Comparison of ENCODE assay signal across 16 cellular contexts in genomic region chr18:11987527-11987926, GRCh38. TPM values are rescaled to one million over a fixed set of nuclear protein-coding genes. Genes with fewer than 3 reads are reported as not detected.
DNase-seq lines count a peak whose midpoint lies in the region; ATAC-seq and TF ChIP-seq lines count a peak whose summit lies in the region.
"Had no signal": no experiment of that assay in that cellular context is flagged by ENCODE, and none has a peak within 500 bp of the region (broad histone marks: within the 10 kb centered on the region; RNA-seq: fewer than 3 reads in every experiment).

No MANE protein-coding gene starts in this region.

- DNase-seq in AG20443 (ENCODE audit: low spot score) (peak; percentile 30), MV-4-11 (lab: John Stamatoyannopoulos, UW) (peak; percentile 66), lung (ENCODE audit: low spot score) (no peak), RPMI8226 (no peak), RKO (ENCODE audit: low spot score) (no peak), NCI-H146 (lab: John Stamatoyannopoulos, UW) (no peak)
- DNase-seq: activated CD4-positive, alpha-beta T cell treated with anti-CD3 and anti-CD28 coated beads for 48 hours; effector CD8-positive, alpha-beta T cell; hypothalamus; mesendoderm; NCI-H1694; stimulated activated CD4-positive, alpha-beta T cell treated with anti-CD3 and anti-CD28 coated beads, Interleukin-1b, Interleukin-23, amount 100 ng/mL, for 48 hours; uterus had no signal

- TF ChIP-seq CTCF in lung (IDR thresholded peaks at IDR 0.05; ENCODE audit: control extremely low read depth, extremely low read depth) = no peak

- no peak overlapping the region for H3K27ac ChIP-seq in lung (ENCODE audit: low read depth in 1 of 2, low read length in 1 of 2)
- H3K27ac ChIP-seq: uterus had no signal

- no peak overlapping the region for H3K4me3 ChIP-seq in lung
- H3K4me3 ChIP-seq: uterus had no signal

- WGBS in lung, 2 donors = 35 to 53% methylated on average over 7 of the region's 7 CpGs

- H3K4me1 ChIP-seq in lung (ENCODE audit: control insufficient read depth in 2 of 2, insufficient read depth in 2 of 2, low read length in 2 of 2) = peaks cover 0 to 1% of the 10 kb centered on the region in 2 donors
- H3K4me1 ChIP-seq: uterus had no signal

- no peaks in the 10 kb centered on the region for H3K36me3 ChIP-seq in lung (ENCODE audit: control insufficient read depth in 2 of 2, insufficient read depth in 2 of 2, low read length in 2 of 2)
- H3K36me3 ChIP-seq: uterus had no signal

- ATAC-seq in esophagus mucosa (peak; percentile 35), lung (ENCODE audit: insufficient read depth, low FRiP score) (peak; percentile 58), GM21737 (IDR thresholded peaks at IDR 0.05; ENCODE audit: unreplicated experiment) (no peak)
- ATAC-seq: HCT116 had no signal

- no peaks in the 10 kb centered on the region for H3K27me3 ChIP-seq in lung (ENCODE audit: control insufficient read depth, insufficient read depth)
- H3K27me3 ChIP-seq: uterus had no signal

- no peaks in the 10 kb centered on the region for H3K9me3 ChIP-seq in lung (ENCODE audit: control insufficient read depth in 2 of 2, insufficient read depth in 1 of 2, low read length in 1 of 2)
- H3K9me3 ChIP-seq: uterus had no signal

RNA-seq across cellular contexts. Expression of gene IMPA2, which starts 6.2 kb away (rescaled TPM):
- total RNA-seq in esophagus mucosa (140 TPM), lung (10 to 100 TPM; 60.8 to 62.2 TPM)
- polyA plus RNA-seq in lung = 10 to 100 TPM; 43.4 to 65.4 TPM

Comparison
In these comparisons a context has a peak if more than half of its experiments do, and no peak if none do; other contexts are left out.
1. DNase-seq: peak in AG20443 (single experiment) and MV-4-11 (single experiment); none in lung (single experiment), RPMI8226 (single experiment), RKO (single experiment) and NCI-H146 (single experiment).